In the genomic region with DNA sequence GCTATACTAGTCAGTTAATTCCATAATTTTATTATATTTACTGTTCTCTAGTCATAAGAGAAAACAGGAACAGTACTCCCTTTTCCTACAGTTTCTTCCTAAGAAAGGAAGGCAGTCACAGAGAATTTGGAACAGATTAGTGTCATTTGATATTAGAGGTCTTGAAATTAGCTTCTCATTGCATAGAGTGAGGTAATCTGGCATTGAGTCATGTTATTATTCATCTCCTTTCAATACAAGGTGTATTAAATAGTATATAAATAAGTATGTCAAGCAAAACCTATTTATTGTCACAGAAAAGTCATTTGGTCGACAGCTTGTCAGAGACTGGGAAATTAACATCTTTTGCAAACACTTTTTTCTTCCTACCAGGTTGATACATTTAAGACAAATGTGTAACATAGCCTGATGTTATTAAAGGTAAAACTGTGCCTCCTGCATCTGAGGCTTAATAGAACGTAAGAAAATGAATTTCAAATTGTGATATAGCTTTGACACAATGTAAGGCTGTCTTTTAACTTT, we compare ENCODE assay signal across 23 cellular contexts.
"Had no signal": no experiment of that assay in that cellular context is flagged by ENCODE, and none has a peak within 500 bp of the region (broad histone marks: within the 10 kb centered on the region; RNA-seq: fewer than 3 reads in every experiment).

No MANE protein-coding gene starts in this region.

- H3K36me3 ChIP-seq: esophagus muscularis mucosa, gastrocnemius medialis, heart right ventricle, left lung, lower lobe of right lung had no signal

- H3K27ac Mint-ChIP-seq: effector memory CD8-positive, alpha-beta T cell; endodermal cell; memory B cell had no signal

- H3K4me3 ChIP-seq: coronary artery, esophagus muscularis mucosa, gastrocnemius medialis, heart right ventricle, left lung, lower lobe of right lung had no signal

- H3K9me3 ChIP-seq: gastrocnemius medialis had no signal

- H3K4me3 Mint-ChIP-seq: effector memory CD8-positive, alpha-beta T cell; endodermal cell; memory B cell had no signal

- DNase-seq: effector CD8-positive, alpha-beta T cell; effector memory CD8-positive, alpha-beta T cell; endodermal cell; foreskin fibroblast; foreskin melanocyte; gastrocnemius medialis; glutamatergic neuron; head of caudate nucleus; heart right ventricle; hippocampal formation; left cardiac atrium; left lung; left ventricle myocardium superior; lower lobe of right lung; mesendoderm; midbrain had no signal

- H3K27ac ChIP-seq: coronary artery, esophagus muscularis mucosa, gastrocnemius medialis, heart right ventricle, left lung, lower lobe of right lung had no signal

- H3K27me3 ChIP-seq: esophagus muscularis mucosa, gastrocnemius medialis, left lung had no signal

- H3K27me3 Mint-ChIP-seq: effector memory CD8-positive, alpha-beta T cell; memory B cell had no signal

- FAIRE-seq: colon, endometrium, islet of Langerhans, keratinocyte had no signal

- H3K4me1 Mint-ChIP-seq: memory B cell had no signal

- H3K4me1 ChIP-seq: esophagus muscularis mucosa, gastrocnemius medialis, heart right ventricle, left lung, lower lobe of right lung had no signal
